39 cellular contexts compared by ENCODE assay signal in the genomic region with DNA sequence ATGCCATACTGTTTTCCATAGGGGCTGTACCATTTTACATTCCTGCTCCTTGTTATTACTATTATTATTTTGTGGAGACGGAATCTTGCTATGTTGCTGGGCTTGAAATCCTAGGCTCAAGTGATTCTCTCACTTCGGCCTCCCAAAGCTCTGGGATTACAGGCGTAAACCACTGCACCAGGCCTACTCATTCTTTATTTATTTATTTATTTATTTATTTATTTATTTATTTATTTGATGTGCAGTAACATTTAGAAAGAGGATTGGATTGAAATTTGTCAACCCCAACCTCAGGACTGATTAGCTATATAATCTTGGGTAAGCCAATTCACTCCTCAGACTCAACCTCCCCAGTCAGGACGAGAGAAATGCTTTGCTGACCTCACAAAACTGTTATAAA.
"Had no signal": no experiment of that assay in that cellular context is flagged by ENCODE, and none has a peak within 500 bp of the region (broad histone marks: within the 10 kb centered on the region; RNA-seq: fewer than 3 reads in every experiment).

No MANE protein-coding gene starts in this region.

- H3K27ac ChIP-seq: ascending aorta, brain microvascular endothelial cell, breast epithelium, cardiac muscle cell had no signal

- H3K27ac Mint-ChIP-seq: activated naive CD4-positive, alpha-beta T cell treated with anti-CD3 and anti-CD28 coated beads for 36 hours; activated naive CD4-positive, alpha-beta T cell treated with anti-CD3 and anti-CD28 coated beads, Interleukin-2, amount 10 ng/mL, durations not matched to agents 7 days and 5 days; activated naive CD4-positive, alpha-beta T cell treated with anti-CD3 and anti-CD28 coated beads, Interleukin-2, amount 50 U/mL, for 24 hours; activated naive CD4-positive, alpha-beta T cell treated with anti-CD3 and anti-CD28 coated beads, Interleukin-2, amount 50 U/mL, for 72 hours; activated naive CD8-positive, alpha-beta T cell; activated naive CD8-positive, alpha-beta T cell treated with anti-CD3 and anti-CD28 coated beads for 36 hours; activated naive CD8-positive, alpha-beta T cell treated with anti-CD3 and anti-CD28 coated beads, Interleukin-2, amount 10 ng/mL, durations not matched to agents 7 days and 5 days; activated naive CD8-positive, alpha-beta T cell treated with anti-CD3 and anti-CD28 coated beads, Interleukin-2, amount 50 U/mL, for 24 hours; activated T-cell treated with anti-CD3 and anti-CD28 coated beads, Interleukin-2, amount 50 U/mL, for 24 hours; activated T-cell treated with anti-CD3 and anti-CD28 coated beads, Interleukin-2, amount 50 U/mL, for 72 hours; activated T-helper 1 cell treated with anti-CD3 and anti-CD28 coated beads, Interleukin-12 subunit alpha, Interleukin-12 subunit beta, Interleukin-2, Interleukin-4 antibody, amounts not matched to agents 30 ng/mL and 10 ng/mL and 1 ng/mL, durations not matched to agents 14 hours and 24 hours and 36 hours; activated T-helper 17 cell treated with anti-CD3 and anti-CD28 coated beads, Interleukin-2, amount 50 U/mL, for 72 hours; activated T-helper 2 cell treated with anti-CD3 and anti-CD28 coated beads, Interferon-gamma antibody, Interleukin-2, Interleukin-4, amounts not matched to agents 10 μg/mL and 5 μg/mL and 100 μg/mL, durations not matched to agents 14 hours and 24 hours and 36 hours; brain had no signal

- H3K4me1 Mint-ChIP-seq: activated naive CD4-positive, alpha-beta T cell treated with anti-CD3 and anti-CD28 coated beads, Interleukin-2, amount 10 ng/mL, durations not matched to agents 7 days and 5 days; activated naive CD4-positive, alpha-beta T cell treated with anti-CD3 and anti-CD28 coated beads, Interleukin-2, amount 50 U/mL, for 24 hours; activated naive CD8-positive, alpha-beta T cell treated with anti-CD3 and anti-CD28 coated beads for 36 hours; activated naive CD8-positive, alpha-beta T cell treated with anti-CD3 and anti-CD28 coated beads, Interleukin-2, amount 10 ng/mL, durations not matched to agents 7 days and 5 days; activated naive CD8-positive, alpha-beta T cell treated with anti-CD3 and anti-CD28 coated beads, Interleukin-2, amount 50 U/mL, for 24 hours; activated T-helper 17 cell treated with anti-CD3 and anti-CD28 coated beads, Interleukin-2, amount 50 U/mL, for 72 hours; brain; central memory CD8-positive, alpha-beta T cell had no signal

- H3K36me3 ChIP-seq: adrenal gland, ascending aorta, brain microvascular endothelial cell, breast epithelium, cardiac muscle cell had no signal

- H3K4me3 ChIP-seq: adrenal gland, ascending aorta, body of pancreas, breast epithelium, cardiac muscle cell had no signal

- H3K36me3 Mint-ChIP-seq: activated naive CD4-positive, alpha-beta T cell treated with anti-CD3 and anti-CD28 coated beads, Interleukin-2, amount 10 ng/mL, durations not matched to agents 7 days and 5 days; activated naive CD4-positive, alpha-beta T cell treated with anti-CD3 and anti-CD28 coated beads, Interleukin-2, amount 50 U/mL, for 24 hours; activated naive CD4-positive, alpha-beta T cell treated with anti-CD3 and anti-CD28 coated beads, Interleukin-2, amount 50 U/mL, for 72 hours; activated naive CD8-positive, alpha-beta T cell; activated naive CD8-positive, alpha-beta T cell treated with anti-CD3 and anti-CD28 coated beads for 36 hours; activated naive CD8-positive, alpha-beta T cell treated with anti-CD3 and anti-CD28 coated beads, Interleukin-2, amount 10 ng/mL, durations not matched to agents 7 days and 5 days; brain had no signal

- H3K27me3 Mint-ChIP-seq: activated naive CD4-positive, alpha-beta T cell treated with anti-CD3 and anti-CD28 coated beads, Interleukin-2, amount 50 U/mL, for 24 hours; activated naive CD8-positive, alpha-beta T cell; activated T-cell treated with anti-CD3 and anti-CD28 coated beads, Interleukin-2, amount 50 U/mL, for 24 hours; activated T-helper 17 cell treated with anti-CD3 and anti-CD28 coated beads, Interleukin-2, amount 50 U/mL, for 72 hours; brain had no signal

- H3K4me1 ChIP-seq: adrenal gland, breast epithelium had no signal

- H3K9me3 ChIP-seq: adrenal gland, ascending aorta, body of pancreas, breast epithelium had no signal

- DNase-seq: activated effector memory CD4-positive, alpha-beta T cell treated with anti-CD3 and anti-CD28 coated beads, Interleukin-2, amount 50 U/mL, for 16 hours; activated effector memory CD4-positive, alpha-beta T cell treated with Interleukin-2 at 50 U/mL for 16 hours; activated gamma-delta T cell; activated gamma-delta T cell treated with Interleukin-2 at 50 U/mL for 16 hours; activated naive CD4-positive, alpha-beta T cell; activated naive CD4-positive, alpha-beta T cell treated with anti-CD3 and anti-CD28 coated beads for 36 hours; activated naive CD4-positive, alpha-beta T cell treated with anti-CD3 and anti-CD28 coated beads, Interleukin-2, amount 10 ng/mL, durations not matched to agents 7 days and 5 days; activated naive CD4-positive, alpha-beta T cell treated with anti-CD3 and anti-CD28 coated beads, Interleukin-2, amount 50 U/mL, for 16 hours; activated naive CD4-positive, alpha-beta T cell treated with Interleukin-2 at 50 U/mL for 16 hours; activated naive CD8-positive, alpha-beta T cell treated with anti-CD3 and anti-CD28 coated beads for 36 hours; activated naive CD8-positive, alpha-beta T cell treated with anti-CD3 and anti-CD28 coated beads, Interleukin-2, amount 10 ng/mL, durations not matched to agents 7 days and 5 days; activated naive CD8-positive, alpha-beta T cell treated with anti-CD3 and anti-CD28 coated beads, Interleukin-2, amount 50 U/mL, for 24 hours; activated T-cell treated with anti-CD3 and anti-CD28 coated beads, Interleukin-2, amount 50 U/mL, for 24 hours; activated T-cell treated with anti-CD3 and anti-CD28 coated beads, Interleukin-2, amount 50 U/mL, for 4 hours; activated T-cell treated with anti-CD3 and anti-CD28 coated beads, Interleukin-2, amount 50 U/mL, for 48 hours; activated T-cell treated with anti-CD3 and anti-CD28 coated beads, Interleukin-2, amount 50 U/mL, for 72 hours; adrenal gland; amniotic stem cell; amygdala; anterior cingulate cortex; aorta; body of pancreas; brain microvascular endothelial cell; caudate nucleus; central memory CD4-positive, alpha-beta T cell; cerebellar nuclear complex had no signal

- H3K27me3 ChIP-seq: adrenal gland, ascending aorta, body of pancreas, brain microvascular endothelial cell, breast epithelium, cardiac muscle cell had no signal

- ATAC-seq: activated naive CD4-positive, alpha-beta T cell treated with anti-CD3 and anti-CD28 coated beads, Interleukin-2, amount 50 U/mL, for 72 hours; activated naive CD8-positive, alpha-beta T cell treated with anti-CD3 and anti-CD28 coated beads, Interleukin-2, amount 50 U/mL, for 24 hours; activated T-cell treated with anti-CD3 and anti-CD28 coated beads, Interleukin-2, amount 50 U/mL, for 4 hours; activated T-cell treated with anti-CD3 and anti-CD28 coated beads, Interleukin-2, amount 50 U/mL, for 72 hours; activated T-helper 17 cell treated with anti-CD3 and anti-CD28 coated beads, Interleukin-2, amount 50 U/mL, for 72 hours; body of pancreas had no signal

- H3K9me3 Mint-ChIP-seq: activated naive CD4-positive, alpha-beta T cell treated with anti-CD3 and anti-CD28 coated beads for 36 hours; activated naive CD4-positive, alpha-beta T cell treated with anti-CD3 and anti-CD28 coated beads, Interleukin-2, amount 10 ng/mL, durations not matched to agents 7 days and 5 days; activated naive CD4-positive, alpha-beta T cell treated with anti-CD3 and anti-CD28 coated beads, Interleukin-2, amount 50 U/mL, for 24 hours; activated naive CD4-positive, alpha-beta T cell treated with anti-CD3 and anti-CD28 coated beads, Interleukin-2, amount 50 U/mL, for 72 hours; activated naive CD8-positive, alpha-beta T cell treated with anti-CD3 and anti-CD28 coated beads for 36 hours; activated naive CD8-positive, alpha-beta T cell treated with anti-CD3 and anti-CD28 coated beads, Interleukin-2, amount 10 ng/mL, durations not matched to agents 7 days and 5 days; activated naive CD8-positive, alpha-beta T cell treated with anti-CD3 and anti-CD28 coated beads, Interleukin-2, amount 50 U/mL, for 24 hours; activated T-cell treated with anti-CD3 and anti-CD28 coated beads, Interleukin-2, amount 50 U/mL, for 24 hours; activated T-cell treated with anti-CD3 and anti-CD28 coated beads, Interleukin-2, amount 50 U/mL, for 4 hours; activated T-cell treated with anti-CD3 and anti-CD28 coated beads, Interleukin-2, amount 50 U/mL, for 72 hours; activated T-helper 1 cell treated with anti-CD3 and anti-CD28 coated beads, Interleukin-12 subunit alpha, Interleukin-12 subunit beta, Interleukin-2, Interleukin-4 antibody, amounts not matched to agents 30 ng/mL and 10 ng/mL and 1 ng/mL, durations not matched to agents 14 hours and 24 hours and 36 hours; activated T-helper 17 cell treated with anti-CD3 and anti-CD28 coated beads, Interleukin-2, amount 50 U/mL, for 72 hours; activated T-helper 2 cell treated with anti-CD3 and anti-CD28 coated beads, Interferon-gamma antibody, Interleukin-2, Interleukin-4, amounts not matched to agents 10 μg/mL and 5 μg/mL and 100 μg/mL, durations not matched to agents 14 hours and 24 hours and 36 hours; brain; central memory CD8-positive, alpha-beta T cell had no signal

- FAIRE-seq: astrocyte, bronchial epithelial cell had no signal

- H3K4me3 Mint-ChIP-seq: activated naive CD4-positive, alpha-beta T cell treated with anti-CD3 and anti-CD28 coated beads for 36 hours; activated naive CD4-positive, alpha-beta T cell treated with anti-CD3 and anti-CD28 coated beads, Interleukin-2, amount 10 ng/mL, durations not matched to agents 7 days and 5 days; activated naive CD4-positive, alpha-beta T cell treated with anti-CD3 and anti-CD28 coated beads, Interleukin-2, amount 50 U/mL, for 24 hours; activated naive CD8-positive, alpha-beta T cell; activated naive CD8-positive, alpha-beta T cell treated with anti-CD3 and anti-CD28 coated beads for 36 hours; activated naive CD8-positive, alpha-beta T cell treated with anti-CD3 and anti-CD28 coated beads, Interleukin-2, amount 10 ng/mL, durations not matched to agents 7 days and 5 days; activated naive CD8-positive, alpha-beta T cell treated with anti-CD3 and anti-CD28 coated beads, Interleukin-2, amount 50 U/mL, for 24 hours; activated T-cell treated with anti-CD3 and anti-CD28 coated beads, Interleukin-2, amount 50 U/mL, for 24 hours; activated T-cell treated with anti-CD3 and anti-CD28 coated beads, Interleukin-2, amount 50 U/mL, for 4 hours; activated T-cell treated with anti-CD3 and anti-CD28 coated beads, Interleukin-2, amount 50 U/mL, for 72 hours; activated T-helper 1 cell treated with anti-CD3 and anti-CD28 coated beads, Interleukin-12 subunit alpha, Interleukin-12 subunit beta, Interleukin-2, Interleukin-4 antibody, amounts not matched to agents 30 ng/mL and 10 ng/mL and 1 ng/mL, durations not matched to agents 14 hours and 24 hours and 36 hours; activated T-helper 17 cell treated with anti-CD3 and anti-CD28 coated beads, Interleukin-2, amount 50 U/mL, for 72 hours; brain; central memory CD8-positive, alpha-beta T cell had no signal
